In genomic region chr17:28334666-28335200, GRCh38 we compare ENCODE assay signal across 8 cellular contexts. TPM values are rescaled to one million over a fixed set of nuclear protein-coding genes. Genes with fewer than 3 reads are reported as not detected.
DNase-seq lines count a peak whose midpoint lies in the region; ATAC-seq and TF ChIP-seq lines count a peak whose summit lies in the region.

No MANE protein-coding gene starts in this region.

- peaks cover 9 to 27% of the 10 kb centered on the region in 2 experiments for H3K36me3 ChIP-seq in SK-N-SH (replicated peaks in 1 of 2; ENCODE audit: control insufficient read depth in 1 of 2, insufficient read depth in 2 of 2, low read length in 1 of 2)

- peaks cover 82% of the 10 kb centered on the region for H3K79me2 ChIP-seq in SK-N-SH (ENCODE audit: insufficient read depth)

- H3K9me3 ChIP-seq in SK-N-SH: no peaks in the 10 kb centered on the region

- H3K27me3 ChIP-seq in SK-N-SH (ENCODE audit: insufficient read depth): no peaks in the 10 kb centered on the region

- ATAC-seq in GM19395 (IDR thresholded peaks at IDR 0.05; ENCODE audit: unreplicated experiment): peak; percentile 3
- ATAC-seq in GM18505 (IDR thresholded peaks at IDR 0.05; ENCODE audit: unreplicated experiment): no peak
- ATAC-seq in HG02840 (IDR thresholded peaks at IDR 0.05; ENCODE audit: low FRiP score, unreplicated experiment): no peak
- no peak for ATAC-seq in GM18873 (IDR thresholded peaks at IDR 0.05; ENCODE audit: low FRiP score, unreplicated experiment)

- WGBS in SK-N-SH (ENCODE audit: low lambda C conversion rate): 4% methylated on average over 13 of the region's 18 CpGs

- no peak for TF ChIP-seq EP300 in SK-N-SH (IDR thresholded peaks at IDR 0.05; ENCODE audit: borderline replicate concordance in 1 of 2, low read depth in 1 of 2, low read length in 1 of 2)

- H3K4me1 ChIP-seq in SK-N-SH (ENCODE audit: control insufficient read depth in 1 of 2, insufficient read depth in 2 of 2, low read depth in 1 of 2, low read length in 1 of 2): peaks cover 11 to 21% of the 10 kb centered on the region in 2 experiments; a peak in 3 of 4 replicates

- H3K9ac ChIP-seq in SK-N-SH: peak overlapping the region; percentile 82

- H3K4me3 ChIP-seq in SK-N-SH (ENCODE audit: low read depth in 2 of 2, low read length in 1 of 2) (peak overlapping the region; percentile 78 to 91), skeletal muscle cell (ENCODE audit: low read depth, low read length) (peak overlapping the region; percentile 96)

- TF ChIP-seq RAD21 in SK-N-SH (IDR thresholded peaks at IDR 0.05; ENCODE audit: low read length): no peak

- peaks cover 19% of the 10 kb centered on the region for H3F3A ChIP-seq in SK-N-SH (replicated peaks; ENCODE audit: insufficient read depth)

- POLR2A ChIA-PET in SK-N-SH (lab: Yijun Ruan, JAX): interaction anchor here (0.9 to 2.3 kb wide), 5 partner anchors 10 to 23 kb away, joined by 3 to 25 read pairs (median 10); partner anchors contain the start of genes POLDIP2 and TMEM97

- no peak for TF ChIP-seq POLR2A in GM18505 (IDR thresholded peaks at IDR 0.05; ENCODE audit: borderline replicate concordance, extremely low read depth, insufficient read depth, insufficient read length)

- H3K27ac ChIP-seq in SK-N-SH (ENCODE audit: low read depth in 2 of 2, low read length in 1 of 2): peak overlapping the region; percentile 53 to 85; a peak in 3 of 4 replicates

- no peak for TF ChIP-seq CTCF in SK-N-SH (IDR thresholded peaks at IDR 0.05)

- no peaks in the 10 kb centered on the region for H3K9me2 ChIP-seq in SK-N-SH

- CTCF ChIA-PET in SK-N-SH (lab: Yijun Ruan, JAX): interaction anchor here (1.1 to 3.8 kb wide), 8 partner anchors 9 to 578 kb away, joined by 3 to 19 read pairs (median 4); partner anchors contain the start of genes LYRM9 and POLDIP2

- peak overlapping the region; percentile 57; the same call in 1 of the 2 replicates for H2AFZ ChIP-seq in SK-N-SH (ENCODE audit: low read depth)

- peak overlapping the region; percentile 87 for H3K4me2 ChIP-seq in SK-N-SH

- DNase-seq in SK-N-SH (no peak), fibroblast of peridontal ligament (ENCODE audit: extremely low read depth) (peak; percentile 65), skeletal muscle cell (ENCODE audit: low read depth) (peak; percentile 41), SKM-1 treated with dmso at 0.1 percent for 144 hours (lab: John Stamatoyannopoulos, UW; ENCODE audit: unreplicated experiment) (no peak)

- peaks cover 30% of the 10 kb centered on the region; the same call in 1 of the 2 replicates for H4K20me1 ChIP-seq in SK-N-SH (ENCODE audit: insufficient read depth)

TF ChIP-seq in SK-N-SH, 30 proteins besides CTCF, POLR2A, EP300 and RAD21:
- no peak for TF ChIP-seq SIN3A (IDR thresholded peaks at IDR 0.05; ENCODE audit: borderline replicate concordance, low read depth, low read length)
- TF ChIP-seq ZBTB33 (IDR thresholded peaks at IDR 0.05; ENCODE audit: borderline replicate concordance, low read depth): no peak
- TF ChIP-seq TCF12 (IDR thresholded peaks at IDR 0.05): no peak
- no peak for TF ChIP-seq USF2 (IDR thresholded peaks at IDR 0.05; ENCODE audit: borderline replicate concordance, low read depth, low read length)
- TF ChIP-seq FOXJ3 (CRISPR knock-in tag; IDR thresholded peaks at IDR 0.05): no peak
- TF ChIP-seq CHD2 (IDR thresholded peaks at IDR 0.05; ENCODE audit: low read length, partially characterized antibody): no peak
- TF ChIP-seq IRF3 (IDR thresholded peaks at IDR 0.05; ENCODE audit: low read depth, low read length): no peak
- TF ChIP-seq PBX3 (IDR thresholded peaks at IDR 0.05): no peak
- no peak for TF ChIP-seq ELF1 (IDR thresholded peaks at IDR 0.05)
- TF ChIP-seq TEAD4 (IDR thresholded peaks at IDR 0.05; ENCODE audit: borderline replicate concordance, insufficient read depth): no peak
- TF ChIP-seq USF1 (IDR thresholded peaks at IDR 0.05; ENCODE audit: borderline replicate concordance, low read depth): no peak
- no peak for TF ChIP-seq YY1 (IDR thresholded peaks at IDR 0.05; ENCODE audit: low read depth)
- TF ChIP-seq GABPA (IDR thresholded peaks at IDR 0.05; ENCODE audit: low read depth): no peak
- no peak for TF ChIP-seq MAX (IDR thresholded peaks at IDR 0.05; ENCODE audit: low read depth)
- no peak for TF ChIP-seq NFIC (IDR thresholded peaks at IDR 0.05; ENCODE audit: borderline replicate concordance)
TF ChIP-seq in SK-N-SH: peak in this region for 0.

RNA-seq across cellular contexts. Expression of gene IFT20, which starts 0.5 kb away (rescaled TPM):
- 73.9 and 75.6 TPM in 2 replicates for polyA plus RNA-seq in SK-N-SH (2012; rRNA removed)
- 54.3 and 71.7 TPM in 2 replicates for polyA plus RNA-seq in SK-N-SH (2012; cell fraction: cytosol; rRNA removed)
- polyA plus RNA-seq in SK-N-SH (2012; cell fraction: nucleus; rRNA removed): 119 and 179 TPM in 2 replicates

RNA-seq across cellular contexts. Expression of gene TNFAIP1, which starts 0.8 kb away (rescaled TPM):
- 52.0 and 58.0 TPM in 2 replicates for polyA plus RNA-seq in SK-N-SH (2012; rRNA removed)
- polyA plus RNA-seq in SK-N-SH (2012; cell fraction: cytosol; rRNA removed): 35.5 and 42.1 TPM in 2 replicates
- 72.8 and 108 TPM in 2 replicates for polyA plus RNA-seq in SK-N-SH (2012; cell fraction: nucleus; rRNA removed)

RNA-seq across cellular contexts. Expression of gene TMEM97, which starts 15.7 kb away (rescaled TPM):
- polyA plus RNA-seq in SK-N-SH (2012; rRNA removed): 8.6 and 11.4 TPM in 2 replicates
- 10.5 and 11.2 TPM in 2 replicates for polyA plus RNA-seq in SK-N-SH (2012; cell fraction: cytosol; rRNA removed)
- 3.5 and 4.1 TPM in 2 replicates for polyA plus RNA-seq in SK-N-SH (2012; cell fraction: nucleus; rRNA removed)

RNA-seq across cellular contexts. Expression of gene POLDIP2, which starts 22.6 kb away (rescaled TPM):
- 96.1 and 98.1 TPM in 2 replicates for polyA plus RNA-seq in SK-N-SH (2012; rRNA removed)
- polyA plus RNA-seq in SK-N-SH (2012; cell fraction: cytosol; rRNA removed): 71.4 and 94.2 TPM in 2 replicates
- 59.1 and 62.2 TPM in 2 replicates for polyA plus RNA-seq in SK-N-SH (2012; cell fraction: nucleus; rRNA removed)

RNA-seq across cellular contexts. Expression of gene SEBOX, which starts 30.3 kb away (rescaled TPM):
- not detected in 2 replicates for polyA plus RNA-seq in SK-N-SH (2012; rRNA removed)
- polyA plus RNA-seq in SK-N-SH (2012; cell fraction: cytosol; rRNA removed): not detected in 2 replicates
- not detected in 2 replicates for polyA plus RNA-seq in SK-N-SH (2012; cell fraction: nucleus; rRNA removed)

Comparison
In these comparisons a context has a peak if more than half of its experiments do, and no peak if none do; other contexts are left out.
1. DNase-seq: peak in fibroblast of peridontal ligament (single experiment) and skeletal muscle cell (single experiment); none in SK-N-SH (single experiment) and SKM-1 treated with dmso at 0.1 percent for 144 hours (single experiment).